ENCODE assay signal across 33 cellular contexts in genomic region chr9:84716217-84716616, GRCh38.
"Had no signal": no experiment of that assay in that cellular context is flagged by ENCODE, and none has a peak within 500 bp of the region (broad histone marks: within the 10 kb centered on the region; RNA-seq: fewer than 3 reads in every experiment).

No MANE protein-coding gene starts in this region.

- H3K4me1 ChIP-seq: body of pancreas, breast epithelium, colonic mucosa had no signal

- DNase-seq: activated B cell treated with CpG ODN at 0.5 μM for 24 hours; activated CD4-positive, alpha-beta memory T cell treated with anti-CD3 and anti-CD28 coated beads for 36 hours; activated CD4-positive, alpha-beta T cell treated with anti-CD3 and anti-CD28 coated beads for 4 hours; activated CD4-positive, alpha-beta T cell treated with anti-CD3 and anti-CD28 coated beads, Interleukin-2, amount 10 ng/mL, durations not matched to agents 24 days and 14 days; activated CD4-positive, alpha-beta T cell treated with anti-CD3 and anti-CD28 coated beads, Interleukin-2, amount 50 U/mL, for 1 hour; activated CD4-positive, alpha-beta T cell treated with anti-CD3 and anti-CD28 coated beads, Interleukin-2, amount 50 U/mL, for 4 hours; activated CD4-positive, CD25-positive, alpha-beta regulatory T cell treated with anti-CD3 and anti-CD28 coated beads, Interleukin-2, amount 50 U/mL, for 72 hours; activated CD8-positive, alpha-beta memory T cell treated with anti-CD3 and anti-CD28 coated beads, Interleukin-2, amount 50 U/mL, for 4 hours; activated CD8-positive, alpha-beta T cell treated with anti-CD3 and anti-CD28 coated beads for 36 hours; activated effector memory CD4-positive, alpha-beta T cell treated with anti-CD3 and anti-CD28 coated beads, Interleukin-2, amount 50 U/mL, for 16 hours; activated gamma-delta T cell treated with Interleukin-2 at 50 U/mL for 16 hours; activated naive CD4-positive, alpha-beta T cell; activated naive CD4-positive, alpha-beta T cell treated with anti-CD3 and anti-CD28 coated beads for 36 hours; activated naive CD4-positive, alpha-beta T cell treated with anti-CD3 and anti-CD28 coated beads, Interleukin-2, amount 50 U/mL, for 16 hours; activated naive CD8-positive, alpha-beta T cell treated with anti-CD3 and anti-CD28 coated beads for 36 hours; activated T-cell treated with anti-CD3 and anti-CD28 coated beads for 4 hours; activated T-cell treated with anti-CD3 and anti-CD28 coated beads, Interleukin-2, amount 50 U/mL, for 1 hour; activated T-cell treated with anti-CD3 and anti-CD28 coated beads, Interleukin-2, amount 50 U/mL, for 4 hours; activated T-cell treated with anti-CD3 and anti-CD28 coated beads, Interleukin-2, amount 50 U/mL, for 72 hours; adrenal gland; amniotic stem cell; aorta; body of pancreas; brain microvascular endothelial cell; central memory CD4-positive, alpha-beta T cell; colonic mucosa; T-helper 9 cell had no signal

- H3K9me3 ChIP-seq: adrenal gland, body of pancreas, breast epithelium, colonic mucosa had no signal

- H3K36me3 ChIP-seq: adrenal gland, brain microvascular endothelial cell, breast epithelium, colonic mucosa had no signal

- H3K27ac ChIP-seq: adrenal gland, body of pancreas, brain microvascular endothelial cell, breast epithelium, colonic mucosa, VCaP had no signal

- H3K4me3 ChIP-seq: adrenal gland, body of pancreas, breast epithelium, colonic mucosa had no signal

- FAIRE-seq: astrocyte, TTC549 had no signal

- H3K27me3 ChIP-seq: adrenal gland, body of pancreas, brain microvascular endothelial cell, breast epithelium, colonic mucosa had no signal

- ATAC-seq: activated CD8-positive, alpha-beta T cell treated with anti-CD3 and anti-CD28 coated beads for 36 hours; activated naive CD4-positive, alpha-beta T cell treated with anti-CD3 and anti-CD28 coated beads, Interleukin-2, amount 50 U/mL, for 72 hours; activated T-cell treated with anti-CD3 and anti-CD28 coated beads, Interleukin-2, amount 50 U/mL, for 4 hours; activated T-cell treated with anti-CD3 and anti-CD28 coated beads, Interleukin-2, amount 50 U/mL, for 72 hours; activated T-helper 17 cell treated with anti-CD3 and anti-CD28 coated beads, Interleukin-2, amount 50 U/mL, for 72 hours; body of pancreas had no signal
